In genomic region chr13:97268772-97269171, GRCh38 we compare ENCODE assay signal across 16 cellular contexts. TPM values are rescaled to one million over a fixed set of nuclear protein-coding genes. Genes with fewer than 3 reads are reported as not detected.
A peak's percentile ranks its signal among the peaks of the same experiment; 100 is the strongest.
DNase-seq lines count a peak whose midpoint lies in the region; ATAC-seq and TF ChIP-seq lines count a peak whose summit lies in the region.
"Had no signal": no experiment of that assay in that cellular context is flagged by ENCODE, and none has a peak within 500 bp of the region (broad histone marks: within the 10 kb centered on the region; RNA-seq: fewer than 3 reads in every experiment).

No MANE protein-coding gene starts in this region.

- TF ChIP-seq CTCF in heart right ventricle (IDR thresholded peaks at IDR 0.05) = peak in 5 of 9 donors; percentile 16 to 32 (median 28)
- TF ChIP-seq CTCF in fibroblast of pulmonary artery (IDR thresholded peaks at IDR 0.05; ENCODE audit: low read length, missing control alignments) = peak; percentile 27
- TF ChIP-seq CTCF in mesothelial cell of epicardium (IDR thresholded peaks at IDR 0.05; ENCODE audit: unreplicated experiment) = no peak
- no peak for TF ChIP-seq CTCF in vagina (IDR thresholded peaks at IDR 0.05)

- no peak for TF ChIP-seq POLR2A in vagina (IDR thresholded peaks at IDR 0.05)

- peaks cover 49% of the 10 kb centered on the region for H3K4me1 Mint-ChIP-seq in mesothelial cell of epicardium

- H3K36me3 Mint-ChIP-seq in mesothelial cell of epicardium = peaks cover 5% of the 10 kb centered on the region

- H3K4me3 ChIP-seq in heart right ventricle (no peak overlapping the region), fibroblast of pulmonary artery (replicated peaks; ENCODE audit: low read depth, low read length) (no peak overlapping the region), vagina (no peak overlapping the region)

- peak in 7 of 8 donors; percentile 43 to 70 (median 58) for ATAC-seq in heart right ventricle
- no peak for ATAC-seq in GM21423 (IDR thresholded peaks at IDR 0.05; ENCODE audit: unreplicated experiment)
- no peak for ATAC-seq in GM21528 (IDR thresholded peaks at IDR 0.05; ENCODE audit: low FRiP score, unreplicated experiment)
- ATAC-seq: left colon had no signal

- no peaks in the 10 kb centered on the region for H3K27me3 Mint-ChIP-seq in mesothelial cell of epicardium (ENCODE audit: low read depth)
- H3K27me3 Mint-ChIP-seq: activated naive CD4-positive, alpha-beta T cell treated with anti-CD3 and anti-CD28 coated beads, Interleukin-2, amount 50 U/mL, for 24 hours had no signal

- 37 to 63% methylated on average over 6 of the region's 6 CpGs for WGBS in heart right ventricle, 2 donors

- no peak overlapping the region for H3K4me3 Mint-ChIP-seq in mesothelial cell of epicardium
- H3K4me3 Mint-ChIP-seq: activated naive CD4-positive, alpha-beta T cell treated with anti-CD3 and anti-CD28 coated beads, Interleukin-2, amount 50 U/mL, for 24 hours had no signal

- H3K27ac ChIP-seq in heart right ventricle = peak overlapping the region in 7 of 10 donors; percentile 1 to 69 (median 53)
- peak overlapping the region; percentile 17 for H3K27ac ChIP-seq in vagina

- H3K9me3 Mint-ChIP-seq in mesothelial cell of epicardium = no peaks in the 10 kb centered on the region
- H3K9me3 Mint-ChIP-seq: activated naive CD4-positive, alpha-beta T cell treated with anti-CD3 and anti-CD28 coated beads, Interleukin-2, amount 50 U/mL, for 24 hours had no signal

- H3K27me3 ChIP-seq in heart right ventricle (no peaks in the 10 kb centered on the region), vagina (no peaks in the 10 kb centered on the region)

- no peaks in the 10 kb centered on the region for H3K9me3 ChIP-seq in heart right ventricle
- H3K9me3 ChIP-seq in vagina = no peaks in the 10 kb centered on the region

- peaks cover 21 to 93% (median 73%) of the 10 kb centered on the region in 9 donors for H3K4me1 ChIP-seq in heart right ventricle
- H3K4me1 ChIP-seq in vagina = peaks cover 82% of the 10 kb centered on the region

- H3K36me3 ChIP-seq in heart right ventricle (no peaks in the 10 kb centered on the region), vagina (no peaks in the 10 kb centered on the region)

- H3K27ac Mint-ChIP-seq in mesothelial cell of epicardium = peak overlapping the region; percentile 78
- H3K27ac Mint-ChIP-seq: activated naive CD4-positive, alpha-beta T cell treated with anti-CD3 and anti-CD28 coated beads, Interleukin-2, amount 50 U/mL, for 24 hours had no signal

- intact Hi-C loops in heart right ventricle (cut with DNase I) (loop anchor here in 2 of 10 donors (5.0 kb wide), 2 partner anchors 41 to 46 kb away; partner anchors contain the start of gene MBNL2 (in 1 of the 2)), cardiac septum (cut with DNase I) (no loop called here), vagina (cut with DNase I) (no loop called here)

- DNase-seq in heart right ventricle (no peak), cardiac septum (ENCODE audit: low spot score) (no peak), fibroblast of pulmonary artery (ENCODE audit: low read depth) (peak; percentile 54), mesothelial cell of epicardium (ENCODE audit: low spot score in 2 of 2, unreplicated experiment in 2 of 2) (no peak), vagina (ENCODE audit: extremely low spot score in 2 of 2) (no peak), NCI-H1105 treated with DMSO at 0.1 percent for 48 hours (lab: John Stamatoyannopoulos, UW) (no peak)
- DNase-seq: ACHN; foreskin melanocyte; KG1; left colon; NCI-H187; NCI-H69; stimulated activated CD8-positive, alpha-beta memory T cell treated with anti-CD3 and anti-CD28 coated beads, Interleukin-4, amount 100 ng/mL, for 48 hours had no signal

RNA-seq across cellular contexts. Expression of gene MBNL2, which starts 46.6 kb away (rescaled TPM):
- 10 to 100 TPM; 59.7 to 95.0 (median 85.2) TPM for total RNA-seq in heart right ventricle
- 10 to 100 TPM; 17.2 to 18.7 TPM for polyA plus RNA-seq in heart right ventricle
- total RNA-seq in cardiac septum = 67.6 TPM
- 71.8 to 78.9 TPM (median 76.9 TPM) in 3 replicates for total RNA-seq in mesothelial cell of epicardium
- total RNA-seq in vagina = 63.1 TPM

Comparison
In these comparisons a context has a peak if more than half of its experiments do, and no peak if none do; other contexts are left out.
1. ATAC-seq: peak in heart right ventricle (7 of 8); none in GM21423 (single experiment) and GM21528 (single experiment).
2. CTCF ChIP-seq: peak in heart right ventricle (5 of 9) and fibroblast of pulmonary artery (single experiment); none in mesothelial cell of epicardium (single experiment) and vagina (0 of 3).